ENCODE assay signal across 13 cellular contexts in the genomic region with DNA sequence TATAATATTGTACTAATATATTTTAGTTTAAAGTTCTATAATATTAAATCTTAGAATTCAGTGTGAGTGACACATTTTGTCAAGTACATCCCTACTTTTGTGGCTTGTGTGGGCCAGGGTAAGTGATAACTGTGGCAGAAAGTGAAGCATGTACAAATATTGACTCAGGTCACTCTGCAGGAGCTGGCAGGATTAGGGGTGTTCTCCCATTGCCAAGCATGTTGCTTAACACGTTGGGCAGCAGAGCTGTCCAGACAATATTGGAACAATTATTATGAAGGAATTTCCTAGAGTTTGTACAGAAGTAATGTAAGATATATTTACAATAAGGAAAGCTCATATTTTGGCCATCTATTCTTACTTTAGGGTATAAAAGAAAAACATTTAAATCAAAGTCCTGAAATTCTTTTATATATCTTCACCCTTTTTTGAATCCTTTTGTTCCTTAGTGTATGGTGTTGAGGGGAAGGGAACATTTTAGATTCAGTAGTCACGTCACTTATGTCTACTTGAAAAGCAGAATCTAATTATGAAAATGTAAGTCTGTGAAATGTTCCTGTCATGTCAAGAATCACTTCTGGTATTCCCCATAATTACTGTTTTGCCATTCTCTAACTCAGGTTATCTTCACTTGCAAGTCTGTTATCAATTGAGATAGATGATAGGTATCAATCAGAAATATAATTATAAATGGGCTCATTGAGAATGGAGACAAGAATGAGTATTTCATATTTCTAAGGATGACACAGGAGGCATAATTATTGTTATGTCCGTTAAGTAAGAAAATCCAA. TPM values are rescaled to one million over a fixed set of nuclear protein-coding genes. Genes with fewer than 3 reads are reported as not detected.
A peak's percentile ranks its signal among the peaks of the same experiment; 100 is the strongest.
DNase-seq lines count a peak whose midpoint lies in the region; ATAC-seq and TF ChIP-seq lines count a peak whose summit lies in the region.
"Had no signal": no experiment of that assay in that cellular context is flagged by ENCODE, and none has a peak within 500 bp of the region (broad histone marks: within the 10 kb centered on the region; RNA-seq: fewer than 3 reads in every experiment).

No MANE protein-coding gene starts in this region.

- peaks cover 45% of the 10 kb centered on the region for H3K4me1 Mint-ChIP-seq in glutamatergic neuron (ENCODE audit: low read depth, unreplicated experiment)
- H3K4me1 Mint-ChIP-seq in activated CD8-positive, alpha-beta memory T cell treated with anti-CD3 and anti-CD28 coated beads, Interleukin-2, amount 10 ng/mL, durations not matched to agents 7 days and 5 days = peaks cover 13% of the 10 kb centered on the region

- peak overlapping the region; percentile 71 for H3K4me2 ChIP-seq in OCI-LY3 (ENCODE audit: low read length)

- H2AFZ ChIP-seq in OCI-LY3 (ENCODE audit: low read depth, low read length) = no peak overlapping the region

- no peaks in the 10 kb centered on the region for H3K27me3 ChIP-seq in right atrium auricular region
- no peaks in the 10 kb centered on the region for H3K27me3 ChIP-seq in OCI-LY3 (ENCODE audit: low read depth, low read length)
- H3K27me3 ChIP-seq: colonic mucosa, gastroesophageal sphincter had no signal

- peak overlapping the region; percentile 58 for H3K9ac ChIP-seq in OCI-LY3 (ENCODE audit: low read length)

- intact Hi-C loops in Right ventricle myocardium inferior (cut with DNase I) = loop anchor here (5.0 kb wide), 4 partner anchors 43 to 142 kb away; no protein-coding TSS in a partner anchor

- DNase-seq in Right ventricle myocardium inferior (ENCODE audit: missing footprints) (peak; percentile 23), right atrium auricular region (ENCODE audit: low spot score) (no peak), glutamatergic neuron (no peak), HPDE6-E6E7 (ENCODE audit: extremely low spot score) (no peak), SIG-M5 (lab: John Stamatoyannopoulos, UW) (no peak), SW480 (ENCODE audit: low spot score) (no peak)
- DNase-seq in activated CD8-positive, alpha-beta memory T cell treated with anti-CD3 and anti-CD28 coated beads, Interleukin-2, amount 10 ng/mL, durations not matched to agents 7 days and 5 days = no peak
- DNase-seq: activated gamma-delta T cell treated with Interleukin-2 at 50 U/mL for 16 hours, colonic mucosa, NCI-H526 had no signal

- no peaks in the 10 kb centered on the region for H4K20me1 ChIP-seq in OCI-LY3 (ENCODE audit: insufficient read depth, low read length)

- H3K4me3 Mint-ChIP-seq in glutamatergic neuron (ENCODE audit: unreplicated experiment) = peak overlapping the region; percentile 97
- no peak overlapping the region for H3K4me3 Mint-ChIP-seq in activated CD8-positive, alpha-beta memory T cell treated with anti-CD3 and anti-CD28 coated beads, Interleukin-2, amount 10 ng/mL, durations not matched to agents 7 days and 5 days
- H3K4me3 Mint-ChIP-seq: T-helper 1 cell treated with Interleukin-12 subunit alpha and Interleukin-12 subunit beta and Interleukin-4 antibody, amounts not matched to agents 30 μg/mL and 1 μg/mL, for 36 hours had no signal

- H3K4me3 ChIP-seq in right atrium auricular region = no peak overlapping the region
- H3K4me3 ChIP-seq in OCI-LY3 (ENCODE audit: low read length) = peak overlapping the region; percentile 39; the same call in 1 of the 2 replicates
- H3K4me3 ChIP-seq: colonic mucosa, gastroesophageal sphincter had no signal

- peaks cover 25% of the 10 kb centered on the region; the same call in 1 of the 2 replicates for H3K79me2 ChIP-seq in OCI-LY3 (ENCODE audit: low read length)

- H3K27me3 Mint-ChIP-seq in glutamatergic neuron (ENCODE audit: unreplicated experiment) = peaks cover 6% of the 10 kb centered on the region
- no peaks in the 10 kb centered on the region for H3K27me3 Mint-ChIP-seq in activated CD8-positive, alpha-beta memory T cell treated with anti-CD3 and anti-CD28 coated beads, Interleukin-2, amount 10 ng/mL, durations not matched to agents 7 days and 5 days

- H3K9me3 Mint-ChIP-seq in glutamatergic neuron (ENCODE audit: unreplicated experiment) = peaks cover 8% of the 10 kb centered on the region
- no peaks in the 10 kb centered on the region for H3K9me3 Mint-ChIP-seq in activated CD8-positive, alpha-beta memory T cell treated with anti-CD3 and anti-CD28 coated beads, Interleukin-2, amount 10 ng/mL, durations not matched to agents 7 days and 5 days (ENCODE audit: low read depth)
- H3K9me3 Mint-ChIP-seq: T-helper 1 cell treated with Interleukin-12 subunit alpha and Interleukin-12 subunit beta and Interleukin-4 antibody, amounts not matched to agents 30 μg/mL and 1 μg/mL, for 36 hours had no signal

- no peak for ATAC-seq in Right ventricle myocardium inferior
- ATAC-seq in activated CD8-positive, alpha-beta memory T cell treated with anti-CD3 and anti-CD28 coated beads, Interleukin-2, amount 10 ng/mL, durations not matched to agents 7 days and 5 days = no peak
- ATAC-seq: gastroesophageal sphincter had no signal

- H3K36me3 ChIP-seq in right atrium auricular region (no peaks in the 10 kb centered on the region), OCI-LY3 (replicated peaks; ENCODE audit: low read depth, low read length) (no peaks in the 10 kb centered on the region)
- H3K36me3 ChIP-seq: colonic mucosa, gastroesophageal sphincter had no signal

- H3K4me1 ChIP-seq in right atrium auricular region (peaks cover 0 to 19% of the 10 kb centered on the region in 2 donors), OCI-LY3 (ENCODE audit: low read length) (peaks cover 95% of the 10 kb centered on the region)
- H3K4me1 ChIP-seq: colonic mucosa had no signal

- TF ChIP-seq CTCF in right atrium auricular region (IDR thresholded peaks at IDR 0.05) (no peak), OCI-LY3 (IDR thresholded peaks at IDR 0.05; ENCODE audit: low read depth, low read length) (no peak), glutamatergic neuron (IDR thresholded peaks at IDR 0.05; ENCODE audit: partially characterized antibody, unreplicated experiment) (no peak)

- peak overlapping the region; percentile 6 for H3K27ac Mint-ChIP-seq in glutamatergic neuron (ENCODE audit: unreplicated experiment)
- no peak overlapping the region for H3K27ac Mint-ChIP-seq in activated CD8-positive, alpha-beta memory T cell treated with anti-CD3 and anti-CD28 coated beads, Interleukin-2, amount 10 ng/mL, durations not matched to agents 7 days and 5 days
- H3K27ac Mint-ChIP-seq: T-helper 1 cell treated with Interleukin-12 subunit alpha and Interleukin-12 subunit beta and Interleukin-4 antibody, amounts not matched to agents 30 μg/mL and 1 μg/mL, for 36 hours had no signal

- H3K9me3 ChIP-seq in right atrium auricular region (no peaks in the 10 kb centered on the region), OCI-LY3 (ENCODE audit: insufficient read depth, low read length) (no peaks in the 10 kb centered on the region)
- H3K9me3 ChIP-seq: colonic mucosa, gastroesophageal sphincter had no signal

- CTCF ChIA-PET in activated CD8-positive, alpha-beta memory T cell treated with anti-CD3 and anti-CD28 coated beads, Interleukin-2, amount 10 ng/mL, durations not matched to agents 7 days and 5 days (lab: Charles Lee) = no interaction called here

- peak overlapping the region in 1 of 2 donors; percentile 62 for H3K27ac ChIP-seq in right atrium auricular region
- H3K27ac ChIP-seq in OCI-LY3 (ENCODE audit: low read length) = peak overlapping the region; percentile 91
- H3K27ac ChIP-seq: colonic mucosa, gastroesophageal sphincter had no signal

- no peaks in the 10 kb centered on the region for H3K36me3 Mint-ChIP-seq in glutamatergic neuron (ENCODE audit: unreplicated experiment)
- no peaks in the 10 kb centered on the region for H3K36me3 Mint-ChIP-seq in activated CD8-positive, alpha-beta memory T cell treated with anti-CD3 and anti-CD28 coated beads, Interleukin-2, amount 10 ng/mL, durations not matched to agents 7 days and 5 days

RNA-seq across cellular contexts. Expression of a gene that starts 4.1 kb away (rescaled TPM):
- total RNA-seq in Right ventricle myocardium inferior = 25.3 TPM
- total RNA-seq in right atrium auricular region = 10 to 100 TPM; 16.6 to 28.0 TPM
- 94.8 TPM for total RNA-seq in glutamatergic neuron (ENCODE audit: unreplicated experiment)
- total RNA-seq in activated CD8-positive, alpha-beta memory T cell treated with anti-CD3 and anti-CD28 coated beads, Interleukin-2, amount 10 ng/mL, durations not matched to agents 7 days and 5 days = 1 to 10 TPM in 1 of 2 experiments, under 1 TPM in 1; 0.91 to 2.9 TPM
